In genomic region chr3:124492824-124493223, GRCh38 we compare ENCODE assay signal across 9 cellular contexts.
DNase-seq lines count a peak whose midpoint lies in the region; ATAC-seq and TF ChIP-seq lines count a peak whose summit lies in the region.
"Had no signal": no experiment of that assay in that cellular context is flagged by ENCODE, and none has a peak within 500 bp of the region (broad histone marks: within the 10 kb centered on the region; RNA-seq: fewer than 3 reads in every experiment).

No MANE protein-coding gene starts in this region.

- ATAC-seq in left colon = peak; percentile 84
- no peak for ATAC-seq in HG02840 (IDR thresholded peaks at IDR 0.05; ENCODE audit: low FRiP score, unreplicated experiment)
- ATAC-seq in T-helper 17 cell = no peak

- H3K4me1 ChIP-seq in ascending aorta = peaks cover 0 to 2% of the 10 kb centered on the region in 2 donors

- no peak overlapping the region for H3K4me3 ChIP-seq in ascending aorta
- H3K4me3 ChIP-seq: skin epidermis had no signal

- DNase-seq in activated CD4-positive, alpha-beta T cell treated with anti-CD3 and anti-CD28 coated beads for 48 hours = peak; percentile 17
- no peak for DNase-seq in activated CD4-positive, alpha-beta T cell treated with anti-CD3 and anti-CD28 coated beads, Interleukin-2, amount 50 U/mL, for 4 hours
- DNase-seq in NCI-H1105 (lab: John Stamatoyannopoulos, UW) (peak; percentile 17), ascending aorta (ENCODE audit: low spot score in 2 of 2) (no peak), left colon (peak; percentile 66 to 82), foreskin melanocyte (no peak), T-helper 17 cell (no peak)

- H3K9me3 ChIP-seq in ascending aorta = no peaks in the 10 kb centered on the region
- no peaks in the 10 kb centered on the region for H3K9me3 ChIP-seq in T-helper 17 cell (ENCODE audit: control insufficient read depth, low read length, poor library complexity, severe bottlenecking)

- peaks cover 41 to 79% of the 10 kb centered on the region in 2 donors for H3K36me3 ChIP-seq in ascending aorta

- H3K4me3 Mint-ChIP-seq in T-helper 17 cell = no peak overlapping the region

- H3K36me3 Mint-ChIP-seq in T-helper 17 cell (ENCODE audit: low read depth) = no peaks in the 10 kb centered on the region

- no peaks in the 10 kb centered on the region for H3K27me3 ChIP-seq in ascending aorta

- intact Hi-C loops in ascending aorta (cut with DNase I) (loop anchor here (2.0 kb wide), 1 partner anchor 66 kb away; no protein-coding TSS in a partner anchor), left colon (cut with DNase I, micrococcal nuclease) (no loop called here)

- peak in 2 of 3 experiments; percentile 14 to 33 for TF ChIP-seq CTCF in ascending aorta (IDR thresholded peaks at IDR 0.05)

- peaks cover 43% of the 10 kb centered on the region for H3K27me3 Mint-ChIP-seq in T-helper 17 cell

- no peak overlapping the region for H3K27ac ChIP-seq in ascending aorta
- H3K27ac ChIP-seq: skin epidermis had no signal

- H3K4me1 Mint-ChIP-seq in T-helper 17 cell = peaks cover 15% of the 10 kb centered on the region

- no peak overlapping the region for H3K27ac Mint-ChIP-seq in T-helper 17 cell

Comparison
In these comparisons a context has a peak if more than half of its experiments do, and no peak if none do; other contexts are left out.
1. DNase-seq: peak in activated CD4-positive, alpha-beta T cell treated with anti-CD3 and anti-CD28 coated beads for 48 hours (single experiment), NCI-H1105 (single experiment) and left colon (2 of 2); none in activated CD4-positive, alpha-beta T cell treated with anti-CD3 and anti-CD28 coated beads, Interleukin-2, amount 50 U/mL, for 4 hours (0 of 2), ascending aorta (0 of 2), foreskin melanocyte (single experiment) and T-helper 17 cell (0 of 3).